Comparison of ENCODE assay signal across 8 cellular contexts in genomic region chr19:14347999-14348889, GRCh38. TPM values are rescaled to one million over a fixed set of nuclear protein-coding genes. Genes with fewer than 3 reads are reported as not detected.
DNase-seq lines count a peak whose midpoint lies in the region; ATAC-seq and TF ChIP-seq lines count a peak whose summit lies in the region.

No MANE protein-coding gene starts in this region.

- no peaks in the 10 kb centered on the region for H3K9me3 Mint-ChIP-seq in activated naive CD8-positive, alpha-beta T cell treated with anti-CD3 and anti-CD28 coated beads, Interleukin-2, amount 50 U/mL, for 24 hours

- H3K4me3 ChIP-seq in BLaER1 (peak overlapping the region; percentile 40; the same call in 1 of the 2 replicates), HEK293 (ENCODE audit: low read depth, low read length) (peak overlapping the region; percentile 33), SK-N-MC (peak overlapping the region; percentile 68), sigmoid colon (peak overlapping the region in 3 of 4 donors; percentile 25 to 40 (median 35))

- peak overlapping the region; percentile 66 for H3K4me2 ChIP-seq in BLaER1

- TF ChIP-seq POLR2A in sigmoid colon (IDR thresholded peaks at IDR 0.05), result no peak

- H3K27me3 ChIP-seq in BLaER1 (no peaks in the 10 kb centered on the region), sigmoid colon (peaks cover 0 to 4% (median 0%) of the 10 kb centered on the region in 3 donors)

- H3K9me3 ChIP-seq in BLaER1 (no peaks in the 10 kb centered on the region; the same call in 1 of the 2 replicates), HEK293 (ENCODE audit: control insufficient read depth, insufficient read depth, low read depth, low read length) (no peaks in the 10 kb centered on the region), SK-N-MC (ENCODE audit: low read depth, low read length) (no peaks in the 10 kb centered on the region), sigmoid colon (no peaks in the 10 kb centered on the region)

- peak overlapping the region; percentile 54 for H3K4me3 Mint-ChIP-seq in activated naive CD8-positive, alpha-beta T cell treated with anti-CD3 and anti-CD28 coated beads, Interleukin-2, amount 50 U/mL, for 24 hours

- H3K27ac Mint-ChIP-seq in activated naive CD8-positive, alpha-beta T cell treated with anti-CD3 and anti-CD28 coated beads, Interleukin-2, amount 50 U/mL, for 24 hours, result peak overlapping the region; percentile 17

- 11 to 20% methylated on average over 36 of the region's 36 CpGs for WGBS in sigmoid colon, 2 donors

- CTCF ChIA-PET in HEK293 (lab: Yijun Ruan, JAX), result interaction anchor here (0.6 to 4.4 kb wide), 57 partner anchors 10 to 467 kb away, joined by 3 to 74 read pairs (median 4); partner anchors contain the start of genes ADGRE5 and ASF1B

- peak; percentile 60 for ATAC-seq in activated naive CD8-positive, alpha-beta T cell treated with anti-CD3 and anti-CD28 coated beads, Interleukin-2, amount 50 U/mL, for 24 hours
- ATAC-seq in left ventricle myocardium superior (peak; percentile 89), HG02981 (IDR thresholded peaks at IDR 0.05; ENCODE audit: unreplicated experiment) (no peak)

- H4K20me1 ChIP-seq in BLaER1, result no peaks in the 10 kb centered on the region

- H3K9ac ChIP-seq in BLaER1 (peak overlapping the region; percentile 44; the same call in 1 of the 2 replicates), SK-N-MC (ENCODE audit: insufficient read length) (no peak overlapping the region)

- H3K36me3 ChIP-seq in BLaER1, result no peaks in the 10 kb centered on the region; the same call in 1 of the 2 replicates
- H3K36me3 ChIP-seq in HEK293 (ENCODE audit: control insufficient read depth in 2 of 2, insufficient read depth in 1 of 2, low read length in 2 of 2), result no peaks in the 10 kb centered on the region
- H3K36me3 ChIP-seq in SK-N-MC (ENCODE audit: insufficient read depth, low read length), result no peaks in the 10 kb centered on the region
- H3K36me3 ChIP-seq in sigmoid colon, result no peaks in the 10 kb centered on the region

- TF ChIP-seq EP300 in sigmoid colon (IDR thresholded peaks at IDR 0.05), result no peak

- peaks cover 19% of the 10 kb centered on the region for H3K4me1 Mint-ChIP-seq in activated naive CD8-positive, alpha-beta T cell treated with anti-CD3 and anti-CD28 coated beads, Interleukin-2, amount 50 U/mL, for 24 hours

- TF ChIP-seq CTCF in HEK293 (tag by site-specific recombination; IDR thresholded peaks at IDR 0.05) (peak; percentile 89), sigmoid colon (IDR thresholded peaks at IDR 0.05) (peak; percentile 84 to 97 (median 92))

- intact Hi-C loops in left ventricle myocardium superior (cut with micrococcal nuclease), result no loop called here
- intact Hi-C loops in sigmoid colon (cut with DNase I), result loop anchor here (2.0 to 5.0 kb wide), 3 partner anchors 59 to 469 kb away; no protein-coding TSS in a partner anchor

- H3K4me1 ChIP-seq in BLaER1 (peaks cover 44% of the 10 kb centered on the region), HEK293 (ENCODE audit: control insufficient read depth, insufficient read depth, low read length) (no peaks in the 10 kb centered on the region), sigmoid colon (peaks cover 0 to 10% (median 2%) of the 10 kb centered on the region in 4 donors)

- H3K27ac ChIP-seq in BLaER1 (no peak overlapping the region), HEK293 (ENCODE audit: extremely low read depth, low read depth, low read length) (no peak overlapping the region), SK-N-MC (no peak overlapping the region), sigmoid colon (no peak overlapping the region)

- H3K27me3 Mint-ChIP-seq in activated naive CD8-positive, alpha-beta T cell treated with anti-CD3 and anti-CD28 coated beads, Interleukin-2, amount 50 U/mL, for 24 hours, result no peaks in the 10 kb centered on the region

- DNase-seq in SK-N-MC (ENCODE audit: low read depth, low spot score), result no peak
- DNase-seq in activated naive CD8-positive, alpha-beta T cell treated with anti-CD3 and anti-CD28 coated beads, Interleukin-2, amount 50 U/mL, for 24 hours, result peak; percentile 80
- peak; percentile 81 for DNase-seq in left ventricle myocardium superior
- peak; percentile 77 for DNase-seq in sigmoid colon
- DNase-seq in SKM-1 (lab: John Stamatoyannopoulos, UW; ENCODE audit: unreplicated experiment), result no peak

- no peaks in the 10 kb centered on the region for H3K36me3 Mint-ChIP-seq in activated naive CD8-positive, alpha-beta T cell treated with anti-CD3 and anti-CD28 coated beads, Interleukin-2, amount 50 U/mL, for 24 hours (ENCODE audit: low read depth)

- POLR2A ChIA-PET in HEK293 (lab: Yijun Ruan, JAX), result interaction anchor here (1.0 to 1.5 kb wide), 5 partner anchors 16 to 212 kb away, joined by 3 to 8 read pairs (median 3); partner anchors contain the start of gene ASF1B

TF ChIP-seq in HEK293, 187 proteins besides CTCF, POLR2A, EP300 and RAD21 (continues in another document):
- TF ChIP-seq OSR2 (tag by site-specific recombination; IDR thresholded peaks at IDR 0.05) (no peak), RBAK (tag by site-specific recombination; IDR thresholded peaks at IDR 0.05) (no peak), ZNF654 (tag by site-specific recombination; IDR thresholded peaks at IDR 0.05; ENCODE audit: low read depth) (peak; percentile 88), ZNF362 (tag by site-specific recombination; IDR thresholded peaks at IDR 0.05) (no peak), BCL11A (tag by site-specific recombination; IDR thresholded peaks at IDR 0.05; ENCODE audit: low read depth) (0 out of 2 replicates have a peak, but pooled peaks have one; percentile 56), ZNF311 (tag by site-specific recombination; IDR thresholded peaks at IDR 0.05; ENCODE audit: borderline replicate concordance) (no peak), ZNF621 (tag by site-specific recombination; IDR thresholded peaks at IDR 0.05) (no peak), ZNF530 (tag by site-specific recombination; IDR thresholded peaks at IDR 0.05; ENCODE audit: low read depth) (no peak), SP7 (tag by site-specific recombination; IDR thresholded peaks at IDR 0.05) (peak; percentile 46), SCRT2 (tag by site-specific recombination; IDR thresholded peaks at IDR 0.05) (no peak), KLF9 (tag by site-specific recombination; IDR thresholded peaks at IDR 0.05; ENCODE audit: low read depth) (0 out of 2 replicates have a peak, but pooled peaks have one; percentile 10), ZNF513 (tag by site-specific recombination; IDR thresholded peaks at IDR 0.05) (no peak), GLIS2 (tag by site-specific recombination; IDR thresholded peaks at IDR 0.05) (peak; percentile 62), GFI1B (tag by site-specific recombination; IDR thresholded peaks at IDR 0.05) (no peak), WT1 (tag by site-specific recombination; IDR thresholded peaks at IDR 0.05) (no peak), ZNF426 (tag by site-specific recombination; IDR thresholded peaks at IDR 0.05) (no peak), AEBP2 (tag by site-specific recombination; IDR thresholded peaks at IDR 0.05; ENCODE audit: borderline replicate concordance) (no peak), ZBTB1 (tag by site-specific recombination; IDR thresholded peaks at IDR 0.05) (no peak), IKZF3 (tag by site-specific recombination; IDR thresholded peaks at IDR 0.05) (peak; percentile 70; the same call in 1 of the 2 replicates), ZNF184 (tag by site-specific recombination; IDR thresholded peaks at IDR 0.05) (no peak), ZNF341 (tag by site-specific recombination; IDR thresholded peaks at IDR 0.05; ENCODE audit: low read depth) (no peak), ZNF394 (tag by site-specific recombination; IDR thresholded peaks at IDR 0.05; ENCODE audit: borderline replicate concordance) (peak; percentile 25; the same call in 1 of the 2 replicates)

RNA-seq across cellular contexts. Expression of gene ADGRE5, which starts 33.0 kb away (rescaled TPM):
- total RNA-seq in left ventricle myocardium superior (39.5 TPM), sigmoid colon (10 to 100 TPM; 23.7 to 63.1 (median 34.1) TPM)
- 100 to 1,000 TPM in 1 of 3 donors, 10 to 100 TPM in 2; 12.0 to 111 (median 29.8) TPM for polyA plus RNA-seq in sigmoid colon

Comparison
In these comparisons a context has a peak if more than half of its experiments do, and no peak if none do; other contexts are left out.
1. DNase-seq: peak in activated naive CD8-positive, alpha-beta T cell treated with anti-CD3 and anti-CD28 coated beads, Interleukin-2, amount 50 U/mL, for 24 hours (single experiment), left ventricle myocardium superior (single experiment) and sigmoid colon (single experiment); none in SK-N-MC (single experiment) and SKM-1 (single experiment).
2. Peak in every context shown above with its lines, with median percentiles within 50 percentile points of each other: H3K4me3 ChIP-seq.